In genomic region chr3:34109846-34110245, GRCh38 we compare ENCODE assay signal across 16 cellular contexts.
DNase-seq lines count a peak whose midpoint lies in the region; ATAC-seq and TF ChIP-seq lines count a peak whose summit lies in the region.
"Had no signal": no experiment of that assay in that cellular context is flagged by ENCODE, and none has a peak within 500 bp of the region (broad histone marks: within the 10 kb centered on the region; RNA-seq: fewer than 3 reads in every experiment).

No MANE protein-coding gene starts in this region.

- ATAC-seq in GM18517 (IDR thresholded peaks at IDR 0.05; ENCODE audit: unreplicated experiment) (peak; percentile 43), GM21447 (IDR thresholded peaks at IDR 0.05; ENCODE audit: unreplicated experiment) (peak; percentile 46), HG03135 (IDR thresholded peaks at IDR 0.05; ENCODE audit: unreplicated experiment) (peak; percentile 53)
- ATAC-seq: lower lobe of right lung; stimulated activated effector memory CD8-positive, alpha-beta T cell treated with anti-CD3 and anti-CD28 coated beads, Interleukin-12 subunit alpha, Interleukin-12 subunit beta, amount 100 ng/mL, for 72 hours had no signal

- H3K4me1 Mint-ChIP-seq in HFFc6 (ENCODE audit: low read depth), result no peaks in the 10 kb centered on the region
- H3K4me1 Mint-ChIP-seq: stimulated activated effector memory CD8-positive, alpha-beta T cell treated with anti-CD3 and anti-CD28 coated beads, Interleukin-12 subunit alpha, Interleukin-12 subunit beta, amount 100 ng/mL, for 72 hours had no signal

- H3K9me3 Mint-ChIP-seq in HFFc6, result no peaks in the 10 kb centered on the region; the same call in none of the 2 replicates
- H3K9me3 Mint-ChIP-seq: activated naive CD4-positive, alpha-beta T cell treated with anti-CD3 and anti-CD28 coated beads for 36 hours; CD4-positive, alpha-beta T cell had no signal

- no peak overlapping the region for H3K4me3 Mint-ChIP-seq in HFFc6
- H3K4me3 Mint-ChIP-seq: activated naive CD4-positive, alpha-beta T cell treated with anti-CD3 and anti-CD28 coated beads for 36 hours; CD4-positive, alpha-beta T cell; stimulated activated effector memory CD8-positive, alpha-beta T cell treated with anti-CD3 and anti-CD28 coated beads, Interleukin-12 subunit alpha, Interleukin-12 subunit beta, amount 100 ng/mL, for 72 hours had no signal

- H3K27ac Mint-ChIP-seq in HFFc6, result no peak overlapping the region
- H3K27ac Mint-ChIP-seq: activated naive CD4-positive, alpha-beta T cell treated with anti-CD3 and anti-CD28 coated beads for 36 hours; CD4-positive, alpha-beta T cell; stimulated activated effector memory CD8-positive, alpha-beta T cell treated with anti-CD3 and anti-CD28 coated beads, Interleukin-12 subunit alpha, Interleukin-12 subunit beta, amount 100 ng/mL, for 72 hours had no signal

- TF ChIP-seq CTCF in HFFc6 (IDR thresholded peaks at IDR 0.05), result no peak

- no peaks in the 10 kb centered on the region for H3K36me3 Mint-ChIP-seq in HFFc6 (ENCODE audit: low read depth)
- H3K36me3 Mint-ChIP-seq: stimulated activated effector memory CD8-positive, alpha-beta T cell treated with anti-CD3 and anti-CD28 coated beads, Interleukin-12 subunit alpha, Interleukin-12 subunit beta, amount 100 ng/mL, for 72 hours had no signal

- DNase-seq in RPMI8226 (peak; percentile 43), substantia nigra (lab: John Stamatoyannopoulos, UW) (no peak), SK-N-DZ (ENCODE audit: low spot score) (no peak), HFFc6 (no peak)
- no peak for DNase-seq in activated naive CD4-positive, alpha-beta T cell (lab: John Stamatoyannopoulos, UW)
- DNase-seq: activated naive CD4-positive, alpha-beta T cell treated with anti-CD3 and anti-CD28 coated beads for 36 hours; caudate nucleus; CD4-positive, alpha-beta T cell; hippocampal formation; lower lobe of right lung; NCI-H1105; occipital lobe had no signal

- no peak overlapping the region for H3K27ac ChIP-seq in substantia nigra (ENCODE audit: low read depth, low read length, poor library complexity, severe bottlenecking)
- H3K27ac ChIP-seq: lower lobe of right lung had no signal

- no peaks in the 10 kb centered on the region for H3K27me3 Mint-ChIP-seq in HFFc6 (ENCODE audit: insufficient read depth)
- H3K27me3 Mint-ChIP-seq: CD4-positive, alpha-beta T cell had no signal
